Comparison of ENCODE assay signal across 1 cellular context in the genomic region with DNA sequence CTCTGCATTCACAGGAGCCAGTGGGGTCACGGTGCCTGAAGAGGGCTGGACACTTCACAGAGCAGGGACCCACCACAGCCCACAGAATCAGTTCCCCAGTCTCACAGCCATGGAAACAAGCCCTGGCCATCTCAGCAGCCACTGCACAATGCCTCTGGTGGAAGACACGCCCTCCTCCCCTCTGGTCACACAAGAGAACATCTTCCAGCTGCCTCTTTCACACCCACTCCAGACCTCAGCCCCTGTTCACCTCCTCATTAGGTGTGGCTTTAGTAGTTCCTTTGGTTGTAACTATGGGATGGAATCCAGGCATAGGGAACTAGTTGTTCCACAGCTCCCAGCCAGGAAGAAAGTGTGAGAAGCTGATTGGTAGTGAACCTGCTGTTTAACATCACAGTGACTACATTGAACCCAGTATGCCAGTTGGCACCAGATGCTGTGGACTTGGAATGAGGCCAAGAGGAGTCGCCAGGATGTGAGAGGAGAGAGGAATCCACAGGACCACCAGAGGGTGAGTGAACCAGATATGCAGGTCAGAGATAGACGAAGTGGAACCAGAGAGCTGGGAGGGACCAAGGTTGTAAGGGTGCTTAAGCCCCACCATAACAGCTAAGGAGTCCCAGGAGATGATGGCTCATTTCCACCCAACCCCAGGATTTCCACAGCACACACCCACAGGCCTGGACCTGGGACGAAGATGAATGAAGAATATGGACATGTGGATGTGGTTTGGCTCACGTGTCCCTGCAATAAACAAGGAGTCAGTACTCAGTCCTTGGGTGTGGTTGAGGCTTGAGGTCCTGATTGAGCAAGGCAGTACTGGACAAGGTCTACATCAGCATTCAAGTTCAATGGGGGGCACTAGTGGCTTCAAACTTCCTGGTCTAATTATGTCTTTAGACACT.
TF ChIP-seq lines count a peak whose summit lies in the region.

No MANE protein-coding gene starts in this region.

TF ChIP-seq in K562, 482 proteins besides CTCF, POLR2A, EP300 and RAD21:
- TF ChIP-seq FUS (optimal IDR thresholded peaks at IDR 0.05; ENCODE audit: low read depth, low read length) (no peak), BCOR (IDR thresholded peaks at IDR 0.05) (no peak), FOXP1 (CRISPR knock-in tag; IDR thresholded peaks at IDR 0.05) (no peak), SMAD4 (CRISPR knock-in tag; conservative IDR thresholded peaks at IDR 0.05) (no peak), POLR3G (IDR thresholded peaks at IDR 0.05; ENCODE audit: extremely low read depth, insufficient read length, insufficient replicate concordance) (no peak), ZKSCAN1 (IDR thresholded peaks at IDR 0.05; ENCODE audit: low read depth, low read length) (no peak), ZKSCAN3 (CRISPR knock-in tag; IDR thresholded peaks at IDR 0.05) (no peak), HIVEP1 (CRISPR knock-in tag; IDR thresholded peaks at IDR 0.05) (no peak), SMAD3 (CRISPR knock-in tag; conservative IDR thresholded peaks at IDR 0.05) (no peak), YY1 (IDR thresholded peaks at IDR 0.05; ENCODE audit: borderline replicate concordance in 1 of 3, control insufficient read depth in 1 of 3, extremely low read depth in 1 of 3, insufficient read depth in 3 of 3, insufficient read length in 1 of 3, insufficient replicate concordance in 2 of 3, low read depth in 1 of 3, low read length in 2 of 3) (no peak), ILF3 (IDR thresholded peaks at IDR 0.05; ENCODE audit: borderline replicate concordance) (no peak), BHLHE40 (IDR thresholded peaks at IDR 0.05; ENCODE audit: low read length) (0 out of 2 replicates have a peak, but pooled peaks have one; percentile 7), ZNF584 (CRISPR knock-in tag; IDR thresholded peaks at IDR 0.05; ENCODE audit: low read depth) (no peak), NEUROD1 (IDR thresholded peaks at IDR 0.05; ENCODE audit: borderline replicate concordance, low read depth, low read length, partially characterized antibody) (no peak), SMC3 (conservative IDR thresholded peaks at IDR 0.05; ENCODE audit: insufficient read depth, low read depth, low read length) (no peak), RNF2 (IDR thresholded peaks at IDR 0.05) (no peak), NFIC (IDR thresholded peaks at IDR 0.05) (peak; percentile 46), NFE2L1 (tag; IDR thresholded peaks at IDR 0.05; ENCODE audit: borderline replicate concordance, low read depth) (no peak), HLTF (IDR thresholded peaks at IDR 0.05) (no peak), STAG1 (CRISPR knock-in tag; IDR thresholded peaks at IDR 0.05; ENCODE audit: borderline replicate concordance) (0 out of 2 replicates have a peak, but pooled peaks have one; percentile 17), MYC (IDR thresholded peaks at IDR 0.05; ENCODE audit: low read depth, low read length) (no peak), MYC (CRISPR knock-in tag; IDR thresholded peaks at IDR 0.05; ENCODE audit: borderline replicate concordance, low read depth) (no peak), ZNF23 (CRISPR knock-in tag; IDR thresholded peaks at IDR 0.05) (no peak)
- TF ChIP-seq, protein P1, sequence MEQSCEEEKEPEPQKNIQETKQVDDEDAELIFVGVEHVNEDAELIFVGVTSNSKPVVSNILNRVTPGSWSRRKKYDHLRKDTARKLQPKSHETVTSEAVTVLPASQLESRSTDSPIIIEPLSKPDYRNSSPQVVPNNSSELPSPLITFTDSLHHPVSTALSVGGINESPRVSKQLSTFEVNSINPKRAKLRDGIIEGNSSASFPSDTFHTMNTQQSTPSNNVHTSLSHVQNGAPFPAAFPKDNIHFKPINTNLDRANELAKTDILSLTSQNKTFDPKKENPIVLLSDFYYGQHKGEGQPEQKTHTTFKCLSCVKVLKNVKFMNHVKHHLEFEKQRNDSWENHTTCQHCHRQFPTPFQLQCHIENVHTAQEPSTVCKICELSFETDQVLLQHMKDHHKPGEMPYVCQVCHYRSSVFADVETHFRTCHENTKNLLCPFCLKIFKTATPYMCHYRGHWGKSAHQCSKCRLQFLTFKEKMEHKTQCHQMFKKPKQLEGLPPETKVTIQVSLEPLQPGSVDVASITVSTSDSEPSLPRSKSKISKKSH (CRISPR knock-in tag; IDR thresholded peaks at IDR 0.05), result no peak
- TF ChIP-seq, protein P2, sequence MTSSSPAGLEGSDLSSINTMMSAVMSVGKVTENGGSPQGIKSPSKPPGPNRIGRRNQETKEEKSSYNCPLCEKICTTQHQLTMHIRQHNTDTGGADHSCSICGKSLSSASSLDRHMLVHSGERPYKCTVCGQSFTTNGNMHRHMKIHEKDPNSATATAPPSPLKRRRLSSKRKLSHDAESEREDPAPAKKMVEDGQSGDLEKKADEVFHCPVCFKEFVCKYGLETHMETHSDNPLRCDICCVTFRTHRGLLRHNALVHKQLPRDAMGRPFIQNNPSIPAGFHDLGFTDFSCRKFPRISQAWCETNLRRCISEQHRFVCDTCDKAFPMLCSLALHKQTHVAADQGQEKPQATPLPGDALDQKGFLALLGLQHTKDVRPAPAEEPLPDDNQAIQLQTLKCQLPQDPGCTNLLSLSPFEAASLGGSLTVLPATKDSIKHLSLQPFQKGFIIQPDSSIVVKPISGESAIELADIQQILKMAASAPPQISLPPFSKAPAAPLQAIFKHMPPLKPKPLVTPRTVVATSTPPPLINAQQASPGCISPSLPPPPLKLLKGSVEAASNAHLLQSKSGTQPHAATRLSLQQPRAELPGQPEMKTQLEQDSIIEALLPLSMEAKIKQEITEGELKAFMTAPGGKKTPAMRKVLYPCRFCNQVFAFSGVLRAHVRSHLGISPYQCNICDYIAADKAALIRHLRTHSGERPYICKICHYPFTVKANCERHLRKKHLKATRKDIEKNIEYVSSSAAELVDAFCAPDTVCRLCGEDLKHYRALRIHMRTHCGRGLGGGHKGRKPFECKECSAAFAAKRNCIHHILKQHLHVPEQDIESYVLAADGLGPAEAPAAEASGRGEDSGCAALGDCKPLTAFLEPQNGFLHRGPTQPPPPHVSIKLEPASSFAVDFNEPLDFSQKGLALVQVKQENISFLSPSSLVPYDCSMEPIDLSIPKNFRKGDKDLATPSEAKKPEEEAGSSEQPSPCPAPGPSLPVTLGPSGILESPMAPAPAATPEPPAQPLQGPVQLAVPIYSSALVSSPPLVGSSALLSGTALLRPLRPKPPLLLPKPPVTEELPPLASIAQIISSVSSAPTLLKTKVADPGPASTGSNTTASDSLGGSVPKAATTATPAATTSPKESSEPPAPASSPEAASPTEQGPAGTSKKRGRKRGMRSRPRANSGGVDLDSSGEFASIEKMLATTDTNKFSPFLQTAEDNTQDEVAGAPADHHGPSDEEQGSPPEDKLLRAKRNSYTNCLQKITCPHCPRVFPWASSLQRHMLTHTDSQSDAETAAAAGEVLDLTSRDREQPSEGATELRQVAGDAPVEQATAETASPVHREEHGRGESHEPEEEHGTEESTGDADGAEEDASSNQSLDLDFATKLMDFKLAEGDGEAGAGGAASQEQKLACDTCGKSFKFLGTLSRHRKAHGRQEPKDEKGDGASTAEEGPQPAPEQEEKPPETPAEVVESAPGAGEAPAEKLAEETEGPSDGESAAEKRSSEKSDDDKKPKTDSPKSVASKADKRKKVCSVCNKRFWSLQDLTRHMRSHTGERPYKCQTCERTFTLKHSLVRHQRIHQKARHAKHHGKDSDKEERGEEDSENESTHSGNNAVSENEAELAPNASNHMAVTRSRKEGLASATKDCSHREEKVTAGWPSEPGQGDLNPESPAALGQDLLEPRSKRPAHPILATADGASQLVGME (CRISPR knock-in tag; IDR thresholded peaks at IDR 0.05), result no peak
- TF ChIP-seq, protein P3, sequence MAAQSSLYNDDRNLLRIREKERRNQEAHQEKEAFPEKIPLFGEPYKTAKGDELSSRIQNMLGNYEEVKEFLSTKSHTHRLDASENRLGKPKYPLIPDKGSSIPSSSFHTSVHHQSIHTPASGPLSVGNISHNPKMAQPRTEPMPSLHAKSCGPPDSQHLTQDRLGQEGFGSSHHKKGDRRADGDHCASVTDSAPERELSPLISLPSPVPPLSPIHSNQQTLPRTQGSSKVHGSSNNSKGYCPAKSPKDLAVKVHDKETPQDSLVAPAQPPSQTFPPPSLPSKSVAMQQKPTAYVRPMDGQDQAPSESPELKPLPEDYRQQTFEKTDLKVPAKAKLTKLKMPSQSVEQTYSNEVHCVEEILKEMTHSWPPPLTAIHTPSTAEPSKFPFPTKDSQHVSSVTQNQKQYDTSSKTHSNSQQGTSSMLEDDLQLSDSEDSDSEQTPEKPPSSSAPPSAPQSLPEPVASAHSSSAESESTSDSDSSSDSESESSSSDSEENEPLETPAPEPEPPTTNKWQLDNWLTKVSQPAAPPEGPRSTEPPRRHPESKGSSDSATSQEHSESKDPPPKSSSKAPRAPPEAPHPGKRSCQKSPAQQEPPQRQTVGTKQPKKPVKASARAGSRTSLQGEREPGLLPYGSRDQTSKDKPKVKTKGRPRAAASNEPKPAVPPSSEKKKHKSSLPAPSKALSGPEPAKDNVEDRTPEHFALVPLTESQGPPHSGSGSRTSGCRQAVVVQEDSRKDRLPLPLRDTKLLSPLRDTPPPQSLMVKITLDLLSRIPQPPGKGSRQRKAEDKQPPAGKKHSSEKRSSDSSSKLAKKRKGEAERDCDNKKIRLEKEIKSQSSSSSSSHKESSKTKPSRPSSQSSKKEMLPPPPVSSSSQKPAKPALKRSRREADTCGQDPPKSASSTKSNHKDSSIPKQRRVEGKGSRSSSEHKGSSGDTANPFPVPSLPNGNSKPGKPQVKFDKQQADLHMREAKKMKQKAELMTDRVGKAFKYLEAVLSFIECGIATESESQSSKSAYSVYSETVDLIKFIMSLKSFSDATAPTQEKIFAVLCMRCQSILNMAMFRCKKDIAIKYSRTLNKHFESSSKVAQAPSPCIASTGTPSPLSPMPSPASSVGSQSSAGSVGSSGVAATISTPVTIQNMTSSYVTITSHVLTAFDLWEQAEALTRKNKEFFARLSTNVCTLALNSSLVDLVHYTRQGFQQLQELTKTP (IDR thresholded peaks at IDR 0.05; ENCODE audit: low read depth in 1 of 2, partially characterized antibody in 2 of 2), result no peak
